Comparison of ENCODE assay signal across 8 cellular contexts in the genomic region with DNA sequence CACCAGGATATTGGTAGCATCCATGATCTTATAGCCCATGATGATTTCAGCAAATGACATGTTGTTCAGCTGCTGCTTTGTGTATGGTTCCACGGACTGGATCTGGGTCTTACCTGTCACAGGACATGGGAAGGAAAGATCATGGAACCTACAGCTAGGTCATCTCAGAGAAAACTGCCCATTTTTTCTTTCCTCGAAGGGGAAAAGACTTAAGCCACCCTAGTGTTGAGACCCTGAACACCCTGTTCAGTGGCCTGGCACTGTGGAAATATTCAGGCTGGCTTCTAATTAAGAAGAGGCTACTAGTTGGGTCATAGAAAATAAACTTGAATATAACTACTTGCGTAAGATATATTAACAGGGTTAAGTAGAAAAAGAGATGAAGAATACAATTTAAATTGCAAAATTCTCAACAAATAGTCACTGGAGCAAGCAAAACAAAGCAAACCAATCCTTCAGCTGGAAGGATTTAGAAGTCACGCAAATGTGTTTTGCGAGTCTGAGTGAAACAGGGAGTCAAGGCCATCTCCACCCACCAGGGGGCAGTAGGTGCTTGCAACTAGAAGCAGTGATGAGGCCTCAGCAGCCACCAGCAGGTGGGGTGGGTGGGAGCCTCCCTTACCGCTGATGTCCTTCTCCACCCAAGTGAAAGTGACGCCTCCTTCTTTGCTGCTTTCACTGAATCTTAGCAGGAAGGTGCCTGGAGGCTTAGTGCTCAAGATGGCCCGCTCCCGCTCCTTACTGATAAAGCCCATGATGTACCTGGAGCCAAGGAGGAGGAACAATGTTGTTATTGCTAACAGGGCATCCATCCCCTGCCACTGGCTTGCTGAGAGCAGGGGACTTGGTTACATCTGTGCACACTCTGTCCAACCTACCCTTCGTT.
A peak's percentile ranks its signal among the peaks of the same experiment; 100 is the strongest.
DNase-seq lines count a peak whose midpoint lies in the region; ATAC-seq and TF ChIP-seq lines count a peak whose summit lies in the region.

No MANE protein-coding gene starts in this region.

- peak; percentile 97 for TF ChIP-seq CTCF in GM10266 (IDR thresholded peaks at IDR 0.05; ENCODE audit: control insufficient read depth, insufficient read depth, low read depth, missing control alignments)

- ATAC-seq in HG03354 (IDR thresholded peaks at IDR 0.05; ENCODE audit: poor library complexity, severe bottlenecking, unreplicated experiment) (peak; percentile 72), HG03457 (IDR thresholded peaks at IDR 0.05; ENCODE audit: unreplicated experiment) (no peak)

- DNase-seq in GM10266 (ENCODE audit: extremely low spot score) (peak; percentile 84), NCI-H510A treated with DMSO at 0.1 percent for 48 hours (lab: John Stamatoyannopoulos, UW) (peak; percentile 86), kidney tubule cell (ENCODE audit: low spot score) (peak; percentile 91)
- DNase-seq in activated CD4-positive, alpha-beta T cell treated with anti-CD3 and anti-CD28 coated beads for 1 hour = peak; percentile 90
- DNase-seq in central memory CD4-positive, alpha-beta T cell = peak; percentile 89
- DNase-seq in stimulated activated CD4-positive, alpha-beta T cell treated with anti-CD3 and anti-CD28 coated beads, Interleukin-2, amount 100 ng/mL, for 24 hours = peak; percentile 97 to 98
